1 cellular context compared by ENCODE assay signal in the genomic region with DNA sequence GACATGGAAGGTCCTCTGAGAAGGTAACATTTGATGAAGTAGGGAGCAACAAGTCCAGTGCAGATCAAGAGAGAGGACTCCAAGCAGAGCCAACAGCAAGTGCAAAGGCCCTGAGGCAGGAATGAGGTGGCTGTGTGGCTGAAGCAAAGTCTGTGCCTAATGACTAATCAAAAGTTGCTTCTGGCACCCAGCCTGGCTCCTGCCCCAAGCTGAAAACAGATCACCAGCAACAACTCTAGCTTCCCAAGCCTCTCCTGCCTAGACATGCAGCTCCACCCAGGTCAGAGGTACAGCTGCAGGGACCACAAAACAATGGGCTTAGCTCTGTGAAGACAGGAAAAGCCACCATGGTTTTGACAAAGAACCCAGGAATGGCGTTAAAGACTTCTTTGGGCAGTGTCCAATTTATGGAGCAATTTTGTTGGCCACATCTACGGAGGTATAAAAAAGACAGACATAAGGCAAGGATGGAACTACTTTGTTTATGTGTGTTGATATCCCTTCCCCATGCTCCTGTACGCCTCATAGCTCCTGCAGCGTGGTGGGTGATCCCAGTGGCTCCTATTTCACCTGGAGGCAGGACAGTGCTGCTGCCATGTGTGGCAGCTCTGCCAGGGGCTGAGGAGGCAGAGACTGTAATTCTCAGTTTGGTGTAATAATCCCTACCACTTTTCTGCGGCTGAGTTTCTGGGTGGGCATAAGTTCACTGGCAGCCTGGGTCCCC.
TF ChIP-seq lines count a peak whose summit lies in the region.

No MANE protein-coding gene starts in this region.

TF ChIP-seq in K562, 482 proteins besides CTCF, POLR2A, EP300 and RAD21 (continued from another document):
- TF ChIP-seq WHSC1 (IDR thresholded peaks at IDR 0.05; ENCODE audit: low read length) (no peak), PTBP1 (IDR thresholded peaks at IDR 0.05; ENCODE audit: low read depth, low read length) (0 out of 2 replicates have a peak, but pooled peaks have one; percentile 85), POLR2G (IDR thresholded peaks at IDR 0.05; ENCODE audit: low read depth, low read length) (no peak), CHCHD3 (CRISPR knock-in tag; IDR thresholded peaks at IDR 0.05) (no peak), HDAC1 (IDR thresholded peaks at IDR 0.05) (0 out of 4 replicates have a peak, but pooled peaks of 1 of the 2 experiments have one; percentile 23), HDAC2 (IDR thresholded peaks at IDR 0.05) (peak; percentile 82), ZZZ3 (IDR thresholded peaks at IDR 0.05) (no peak), CBX1 (IDR thresholded peaks at IDR 0.05; ENCODE audit: low read depth) (no peak), SIRT6 (IDR thresholded peaks at IDR 0.05; ENCODE audit: low read depth, low read length) (no peak), ZC3H8 (IDR thresholded peaks at IDR 0.05) (no peak), KDM1A (IDR thresholded peaks at IDR 0.05) (peak; percentile 82 to 92), ETV1 (tag; conservative IDR thresholded peaks at IDR 0.05; ENCODE audit: low read depth) (no peak), DNMT1 (IDR thresholded peaks at IDR 0.05) (no peak), ZNF12 (CRISPR knock-in tag; IDR thresholded peaks at IDR 0.05) (no peak), NFE2 (IDR thresholded peaks at IDR 0.05; ENCODE audit: low read depth) (peak; percentile 46; the same call in 1 of the 2 replicates), NONO (IDR thresholded peaks at IDR 0.05; ENCODE audit: low read depth in 2 of 2, low read length in 1 of 2) (no peak), NFIC (IDR thresholded peaks at IDR 0.05) (peak; percentile 42; the same call in 1 of the 2 replicates), RBM25 (IDR thresholded peaks at IDR 0.05; ENCODE audit: low read depth, low read length, severe bottlenecking) (peak; percentile 100), SMARCA5 (IDR thresholded peaks at IDR 0.05) (peak; percentile 96), BCOR (IDR thresholded peaks at IDR 0.05) (peak; percentile 96), NCOA6 (IDR thresholded peaks at IDR 0.05) (no peak), RCOR1 (IDR thresholded peaks at IDR 0.05; ENCODE audit: borderline replicate concordance in 1 of 2, low read depth in 2 of 2, low read length in 2 of 2) (peak; percentile 55 to 79; a peak in 1 of 4 replicates), PHB (CRISPR knock-in tag; IDR thresholded peaks at IDR 0.05) (peak; percentile 28; the same call in 1 of the 2 replicates)
- TF ChIP-seq, protein P1, sequence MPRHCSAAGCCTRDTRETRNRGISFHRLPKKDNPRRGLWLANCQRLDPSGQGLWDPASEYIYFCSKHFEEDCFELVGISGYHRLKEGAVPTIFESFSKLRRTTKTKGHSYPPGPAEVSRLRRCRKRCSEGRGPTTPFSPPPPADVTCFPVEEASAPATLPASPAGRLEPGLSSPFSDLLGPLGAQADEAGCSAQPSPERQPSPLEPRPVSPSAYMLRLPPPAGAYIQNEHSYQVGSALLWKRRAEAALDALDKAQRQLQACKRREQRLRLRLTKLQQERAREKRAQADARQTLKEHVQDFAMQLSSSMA (CRISPR knock-in tag; IDR thresholded peaks at IDR 0.05): no peak
- TF ChIP-seq, protein P2, sequence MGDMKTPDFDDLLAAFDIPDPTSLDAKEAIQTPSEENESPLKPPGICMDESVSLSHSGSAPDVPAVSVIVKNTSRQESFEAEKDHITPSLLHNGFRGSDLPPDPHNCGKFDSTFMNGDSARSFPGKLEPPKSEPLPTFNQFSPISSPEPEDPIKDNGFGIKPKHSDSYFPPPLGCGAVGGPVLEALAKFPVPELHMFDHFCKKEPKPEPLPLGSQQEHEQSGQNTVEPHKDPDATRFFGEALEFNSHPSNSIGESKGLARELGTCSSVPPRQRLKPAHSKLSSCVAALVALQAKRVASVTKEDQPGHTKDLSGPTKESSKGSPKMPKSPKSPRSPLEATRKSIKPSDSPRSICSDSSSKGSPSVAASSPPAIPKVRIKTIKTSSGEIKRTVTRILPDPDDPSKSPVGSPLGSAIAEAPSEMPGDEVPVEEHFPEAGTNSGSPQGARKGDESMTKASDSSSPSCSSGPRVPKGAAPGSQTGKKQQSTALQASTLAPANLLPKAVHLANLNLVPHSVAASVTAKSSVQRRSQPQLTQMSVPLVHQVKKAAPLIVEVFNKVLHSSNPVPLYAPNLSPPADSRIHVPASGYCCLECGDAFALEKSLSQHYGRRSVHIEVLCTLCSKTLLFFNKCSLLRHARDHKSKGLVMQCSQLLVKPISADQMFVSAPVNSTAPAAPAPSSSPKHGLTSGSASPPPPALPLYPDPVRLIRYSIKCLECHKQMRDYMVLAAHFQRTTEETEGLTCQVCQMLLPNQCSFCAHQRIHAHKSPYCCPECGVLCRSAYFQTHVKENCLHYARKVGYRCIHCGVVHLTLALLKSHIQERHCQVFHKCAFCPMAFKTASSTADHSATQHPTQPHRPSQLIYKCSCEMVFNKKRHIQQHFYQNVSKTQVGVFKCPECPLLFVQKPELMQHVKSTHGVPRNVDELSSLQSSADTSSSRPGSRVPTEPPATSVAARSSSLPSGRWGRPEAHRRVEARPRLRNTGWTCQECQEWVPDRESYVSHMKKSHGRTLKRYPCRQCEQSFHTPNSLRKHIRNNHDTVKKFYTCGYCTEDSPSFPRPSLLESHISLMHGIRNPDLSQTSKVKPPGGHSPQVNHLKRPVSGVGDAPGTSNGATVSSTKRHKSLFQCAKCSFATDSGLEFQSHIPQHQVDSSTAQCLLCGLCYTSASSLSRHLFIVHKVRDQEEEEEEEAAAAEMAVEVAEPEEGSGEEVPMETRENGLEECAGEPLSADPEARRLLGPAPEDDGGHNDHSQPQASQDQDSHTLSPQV (IDR thresholded peaks at IDR 0.05): 0 out of 2 replicates have a peak, but pooled peaks have one; percentile 16
- TF ChIP-seq, protein P3, sequence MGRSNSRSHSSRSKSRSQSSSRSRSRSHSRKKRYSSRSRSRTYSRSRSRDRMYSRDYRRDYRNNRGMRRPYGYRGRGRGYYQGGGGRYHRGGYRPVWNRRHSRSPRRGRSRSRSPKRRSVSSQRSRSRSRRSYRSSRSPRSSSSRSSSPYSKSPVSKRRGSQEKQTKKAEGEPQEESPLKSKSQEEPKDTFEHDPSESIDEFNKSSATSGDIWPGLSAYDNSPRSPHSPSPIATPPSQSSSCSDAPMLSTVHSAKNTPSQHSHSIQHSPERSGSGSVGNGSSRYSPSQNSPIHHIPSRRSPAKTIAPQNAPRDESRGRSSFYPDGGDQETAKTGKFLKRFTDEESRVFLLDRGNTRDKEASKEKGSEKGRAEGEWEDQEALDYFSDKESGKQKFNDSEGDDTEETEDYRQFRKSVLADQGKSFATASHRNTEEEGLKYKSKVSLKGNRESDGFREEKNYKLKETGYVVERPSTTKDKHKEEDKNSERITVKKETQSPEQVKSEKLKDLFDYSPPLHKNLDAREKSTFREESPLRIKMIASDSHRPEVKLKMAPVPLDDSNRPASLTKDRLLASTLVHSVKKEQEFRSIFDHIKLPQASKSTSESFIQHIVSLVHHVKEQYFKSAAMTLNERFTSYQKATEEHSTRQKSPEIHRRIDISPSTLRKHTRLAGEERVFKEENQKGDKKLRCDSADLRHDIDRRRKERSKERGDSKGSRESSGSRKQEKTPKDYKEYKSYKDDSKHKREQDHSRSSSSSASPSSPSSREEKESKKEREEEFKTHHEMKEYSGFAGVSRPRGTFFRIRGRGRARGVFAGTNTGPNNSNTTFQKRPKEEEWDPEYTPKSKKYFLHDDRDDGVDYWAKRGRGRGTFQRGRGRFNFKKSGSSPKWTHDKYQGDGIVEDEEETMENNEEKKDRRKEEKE (IDR thresholded peaks at IDR 0.05; ENCODE audit: borderline replicate concordance in 1 of 2, control insufficient read depth in 1 of 2, low read depth in 2 of 2, low read length in 1 of 2): no peak
- TF ChIP-seq, protein P4, sequence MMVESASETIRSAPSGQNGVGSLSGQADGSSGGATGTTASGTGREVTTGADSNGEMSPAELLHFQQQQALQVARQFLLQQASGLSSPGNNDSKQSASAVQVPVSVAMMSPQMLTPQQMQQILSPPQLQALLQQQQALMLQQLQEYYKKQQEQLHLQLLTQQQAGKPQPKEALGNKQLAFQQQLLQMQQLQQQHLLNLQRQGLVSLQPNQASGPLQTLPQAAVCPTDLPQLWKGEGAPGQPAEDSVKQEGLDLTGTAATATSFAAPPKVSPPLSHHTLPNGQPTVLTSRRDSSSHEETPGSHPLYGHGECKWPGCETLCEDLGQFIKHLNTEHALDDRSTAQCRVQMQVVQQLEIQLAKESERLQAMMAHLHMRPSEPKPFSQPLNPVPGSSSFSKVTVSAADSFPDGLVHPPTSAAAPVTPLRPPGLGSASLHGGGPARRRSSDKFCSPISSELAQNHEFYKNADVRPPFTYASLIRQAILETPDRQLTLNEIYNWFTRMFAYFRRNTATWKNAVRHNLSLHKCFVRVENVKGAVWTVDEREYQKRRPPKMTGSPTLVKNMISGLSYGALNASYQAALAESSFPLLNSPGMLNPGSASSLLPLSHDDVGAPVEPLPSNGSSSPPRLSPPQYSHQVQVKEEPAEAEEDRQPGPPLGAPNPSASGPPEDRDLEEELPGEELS (CRISPR knock-in tag; IDR thresholded peaks at IDR 0.05; ENCODE audit: borderline replicate concordance): peak; percentile 71; the same call in 1 of the 2 replicates
- TF ChIP-seq, protein P5, sequence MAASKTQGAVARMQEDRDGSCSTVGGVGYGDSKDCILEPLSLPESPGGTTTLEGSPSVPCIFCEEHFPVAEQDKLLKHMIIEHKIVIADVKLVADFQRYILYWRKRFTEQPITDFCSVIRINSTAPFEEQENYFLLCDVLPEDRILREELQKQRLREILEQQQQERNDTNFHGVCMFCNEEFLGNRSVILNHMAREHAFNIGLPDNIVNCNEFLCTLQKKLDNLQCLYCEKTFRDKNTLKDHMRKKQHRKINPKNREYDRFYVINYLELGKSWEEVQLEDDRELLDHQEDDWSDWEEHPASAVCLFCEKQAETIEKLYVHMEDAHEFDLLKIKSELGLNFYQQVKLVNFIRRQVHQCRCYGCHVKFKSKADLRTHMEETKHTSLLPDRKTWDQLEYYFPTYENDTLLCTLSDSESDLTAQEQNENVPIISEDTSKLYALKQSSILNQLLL (CRISPR knock-in tag; IDR thresholded peaks at IDR 0.05; ENCODE audit: borderline replicate concordance): no peak
- TF ChIP-seq, protein P6, sequence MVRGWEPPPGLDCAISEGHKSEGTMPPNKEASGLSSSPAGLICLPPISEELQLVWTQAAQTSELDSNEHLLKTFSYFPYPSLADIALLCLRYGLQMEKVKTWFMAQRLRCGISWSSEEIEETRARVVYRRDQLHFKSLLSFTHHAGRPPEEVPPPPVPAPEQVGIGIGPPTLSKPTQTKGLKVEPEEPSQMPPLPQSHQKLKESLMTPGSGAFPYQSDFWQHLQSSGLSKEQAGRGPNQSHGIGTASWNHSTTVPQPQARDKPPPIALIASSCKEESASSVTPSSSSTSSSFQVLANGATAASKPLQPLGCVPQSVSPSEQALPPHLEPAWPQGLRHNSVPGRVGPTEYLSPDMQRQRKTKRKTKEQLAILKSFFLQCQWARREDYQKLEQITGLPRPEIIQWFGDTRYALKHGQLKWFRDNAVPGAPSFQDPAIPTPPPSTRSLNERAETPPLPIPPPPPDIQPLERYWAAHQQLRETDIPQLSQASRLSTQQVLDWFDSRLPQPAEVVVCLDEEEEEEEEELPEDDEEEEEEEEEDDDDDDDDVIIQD (CRISPR knock-in tag; IDR thresholded peaks at IDR 0.05): no peak
